ENCODE assay signal across 20 cellular contexts in the genomic region with DNA sequence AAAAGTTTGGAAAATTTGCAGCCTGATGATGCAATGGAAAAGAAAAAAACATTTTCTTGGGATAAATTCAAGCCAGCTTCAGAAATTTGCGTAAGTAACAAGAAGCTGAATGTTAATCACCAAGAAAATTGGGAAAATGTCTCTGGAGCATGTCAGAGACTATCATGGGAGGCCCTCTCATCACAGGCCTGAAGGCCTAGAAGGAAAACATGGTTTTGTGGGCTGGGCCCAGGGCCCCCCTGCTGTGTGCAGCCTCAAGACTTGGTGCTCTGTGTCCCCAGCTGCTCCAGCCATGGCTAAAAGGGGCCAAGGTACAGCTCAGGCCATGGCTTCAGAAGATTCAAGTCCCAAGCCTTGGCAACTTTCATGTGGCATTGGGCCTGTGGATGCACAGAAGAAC.
"Had no signal": no experiment of that assay in that cellular context is flagged by ENCODE, and none has a peak within 500 bp of the region (broad histone marks: within the 10 kb centered on the region; RNA-seq: fewer than 3 reads in every experiment).

No MANE protein-coding gene starts in this region.

- H3K4me3 ChIP-seq: cardiac muscle cell had no signal

- ATAC-seq: activated CD8-positive, alpha-beta memory T cell treated with anti-CD3 and anti-CD28 coated beads, Interleukin-2, amount 10 ng/mL, durations not matched to agents 7 days and 5 days; T-cell had no signal

- DNase-seq: activated B cell treated with CpG ODN at 0.5 μM for 24 hours; activated CD4-positive, alpha-beta T cell treated with anti-CD3 and anti-CD28 coated beads for 1 hour; activated CD4-positive, alpha-beta T cell treated with anti-CD3 and anti-CD28 coated beads, Interleukin-2, amount 10 ng/mL, durations not matched to agents 24 days and 14 days; activated CD4-positive, alpha-beta T cell treated with anti-CD3 and anti-CD28 coated beads, Interleukin-2, amount 50 U/mL, for 48 hours; activated CD8-positive, alpha-beta memory T cell treated with anti-CD3 and anti-CD28 coated beads, Interleukin-2, amount 10 ng/mL, durations not matched to agents 7 days and 5 days; activated effector memory CD4-positive, alpha-beta T cell treated with Interleukin-2 at 50 U/mL for 16 hours; activated naive CD4-positive, alpha-beta T cell; activated T-cell treated with anti-CD3 and anti-CD28 coated beads, Interleukin-2, amount 50 U/mL, for 24 hours; amniotic stem cell; Karpas-422; NCI-H1048; NCI-H146; NCI-H187 treated with DMSO at 0.1 percent for 48 hours; NCI-H2081 treated with DMSO at 0.1 percent for 48 hours; NCI-H446; NCI-H524; T-cell; T-helper 2 cell; T1000 had no signal

- H3K27ac ChIP-seq: cardiac muscle cell had no signal

- H3K27me3 ChIP-seq: cardiac muscle cell had no signal

- H3K36me3 ChIP-seq: cardiac muscle cell had no signal
